In the genomic region with DNA sequence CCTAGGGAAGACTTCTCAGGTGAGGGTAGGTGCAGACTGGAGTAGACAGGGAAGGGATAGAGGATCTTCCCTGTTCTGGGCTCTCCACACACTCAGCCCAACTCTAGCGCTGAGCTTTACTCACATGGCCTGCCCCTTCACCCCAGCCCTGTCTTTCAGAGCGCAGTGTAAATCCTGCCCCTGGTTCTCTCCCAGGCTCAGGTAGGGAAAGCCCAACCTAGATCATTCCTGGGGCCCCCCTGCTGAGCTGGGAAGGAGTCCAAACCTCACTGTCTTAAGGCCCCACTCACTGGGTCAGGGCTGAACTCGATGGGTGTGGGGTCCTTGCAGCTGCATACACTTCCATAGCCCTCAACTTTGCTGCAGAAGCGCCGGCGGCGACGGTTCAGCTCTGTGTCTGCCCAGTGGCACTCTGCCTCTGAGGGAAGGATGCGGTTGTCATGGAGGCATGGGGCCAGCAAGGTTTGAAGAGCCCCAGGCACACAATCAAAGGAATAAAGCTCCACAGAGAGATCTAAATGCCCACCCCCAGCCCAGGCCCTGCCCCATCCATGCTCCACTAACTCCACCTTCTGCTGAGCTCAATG, we compare ENCODE assay signal across 38 cellular contexts. TPM values are rescaled to one million over a fixed set of nuclear protein-coding genes. Genes with fewer than 3 reads are reported as not detected.
DNase-seq lines count a peak whose midpoint lies in the region; ATAC-seq and TF ChIP-seq lines count a peak whose summit lies in the region.
"Had no signal": no experiment of that assay in that cellular context is flagged by ENCODE, and none has a peak within 500 bp of the region (broad histone marks: within the 10 kb centered on the region; RNA-seq: fewer than 3 reads in every experiment).

No MANE protein-coding gene starts in this region.

- no peaks in the 10 kb centered on the region for H3K27me3 Mint-ChIP-seq in MCF 10A (ENCODE audit: insufficient read depth, unreplicated experiment)
- H3K27me3 Mint-ChIP-seq: activated CD4-positive, alpha-beta T cell treated with anti-CD3 and anti-CD28 coated beads, Interleukin-2, amount 10 ng/mL, durations not matched to agents 24 days and 14 days; activated naive CD8-positive, alpha-beta T cell treated with anti-CD3 and anti-CD28 coated beads, Interleukin-2, amount 10 ng/mL, durations not matched to agents 7 days and 5 days; effector memory CD8-positive, alpha-beta T cell had no signal

- no peak for DNase-seq in MCF 10A (ENCODE audit: unreplicated experiment)
- no peak for DNase-seq in breast epithelium (ENCODE audit: low spot score in 2 of 2)
- DNase-seq in NCI-H2196 (lab: John Stamatoyannopoulos, UW; ENCODE audit: unreplicated experiment), result peak; percentile 38
- peak; percentile 53 for DNase-seq in glomerular visceral epithelial cell (ENCODE audit: extremely low spot score)
- peak in 1 of 2 donors; percentile 48 for DNase-seq in thyroid gland
- no peak for DNase-seq in esophagus muscularis mucosa (ENCODE audit: extremely low spot score)
- no peak for DNase-seq in germinal center (ENCODE audit: low spot score)
- no peak for DNase-seq in left cardiac atrium
- DNase-seq: activated CD4-positive, alpha-beta T cell treated with anti-CD3 and anti-CD28 coated beads, Interleukin-2, amount 10 ng/mL, durations not matched to agents 24 days and 14 days; activated effector memory CD4-positive, alpha-beta T cell treated with Interleukin-2 at 50 U/mL for 16 hours; activated naive CD8-positive, alpha-beta T cell treated with anti-CD3 and anti-CD28 coated beads, Interleukin-2, amount 10 ng/mL, durations not matched to agents 7 days and 5 days; activated T-cell treated with anti-CD3 and anti-CD28 coated beads, Interleukin-2, amount 50 U/mL, for 1 hour; Caco-2; effector memory CD8-positive, alpha-beta T cell; foreskin keratinocyte; GM23248; heart right ventricle; left colon; mammary epithelial cell; NCI-H1417 treated with DMSO at 0.1 percent for 48 hours; NCI-H2081; NCI-H446 treated with DMSO at 0.1 percent for 48 hours; RPMI8226; stimulated activated naive CD4-positive, alpha-beta T cell; T1000; upper lobe of right lung had no signal

- H3K4me1 Mint-ChIP-seq in MCF 10A (ENCODE audit: insufficient read depth, unreplicated experiment), result peaks cover 25% of the 10 kb centered on the region

- H3K27ac Mint-ChIP-seq in MCF 10A (ENCODE audit: low read depth, unreplicated experiment), result peak overlapping the region; percentile 4
- H3K27ac Mint-ChIP-seq: activated CD4-positive, alpha-beta T cell treated with anti-CD3 and anti-CD28 coated beads, Interleukin-2, amount 10 ng/mL, durations not matched to agents 24 days and 14 days; activated naive CD8-positive, alpha-beta T cell treated with anti-CD3 and anti-CD28 coated beads, Interleukin-2, amount 10 ng/mL, durations not matched to agents 7 days and 5 days; effector memory CD8-positive, alpha-beta T cell had no signal

- no peak for ATAC-seq in left cardiac atrium
- ATAC-seq: effector memory CD8-positive, alpha-beta T cell; foreskin keratinocyte; upper lobe of right lung had no signal

- no peaks in the 10 kb centered on the region for H3K36me3 ChIP-seq in breast epithelium
- H3K36me3 ChIP-seq in thyroid gland, result peaks cover 7 to 14% of the 10 kb centered on the region in 2 donors
- peaks cover 24 to 77% (median 52%) of the 10 kb centered on the region in 4 donors for H3K36me3 ChIP-seq in esophagus muscularis mucosa

- no peak for TF ChIP-seq EP300 in esophagus muscularis mucosa (IDR thresholded peaks at IDR 0.05)

- CTCF ChIA-PET in MCF 10A (lab: Yijun Ruan, JAX), result interaction anchor here (0.9 to 1.7 kb wide), 3 partner anchors 13 to 30 kb away, joined by 3 to 8 read pairs (median 6); no protein-coding TSS in a partner anchor

- WGBS in thyroid gland, 2 donors, result 81 to 94% methylated on average over 8 to 9 of the region's 9 CpGs
- 87% methylated on average over 2 of the region's 9 CpGs for WGBS in esophagus muscularis mucosa

- H3K4me1 ChIP-seq in breast epithelium (peaks cover 0 to 12% of the 10 kb centered on the region in 2 donors), thyroid gland (peaks cover 54 to 79% of the 10 kb centered on the region in 2 donors), esophagus muscularis mucosa (peaks cover 21 to 38% (median 24%) of the 10 kb centered on the region in 4 donors)
- H3K4me1 ChIP-seq: Caco-2 had no signal

- no peak overlapping the region for H3K4me3 ChIP-seq in breast epithelium
- no peak overlapping the region for H3K4me3 ChIP-seq in thyroid gland (replicated peaks in 1 of 3)
- no peak overlapping the region for H3K4me3 ChIP-seq in esophagus muscularis mucosa
- H3K4me3 ChIP-seq: cardiac muscle cell, GM23248, heart right ventricle, SJSA1, skin epidermis, suprapubic skin, upper lobe of right lung had no signal

- peaks cover 53% of the 10 kb centered on the region for H3K36me3 Mint-ChIP-seq in MCF 10A (ENCODE audit: insufficient read depth, unreplicated experiment)

- no peak for TF ChIP-seq CTCF in MCF 10A (IDR thresholded peaks at IDR 0.05; ENCODE audit: unreplicated experiment)
- no peak for TF ChIP-seq CTCF in breast epithelium (IDR thresholded peaks at IDR 0.05)
- TF ChIP-seq CTCF in thyroid gland (IDR thresholded peaks at IDR 0.05), result no peak
- TF ChIP-seq CTCF in esophagus muscularis mucosa (IDR thresholded peaks at IDR 0.05), result no peak

- TF ChIP-seq POLR2A in breast epithelium (IDR thresholded peaks at IDR 0.05) (no peak), thyroid gland (IDR thresholded peaks at IDR 0.05) (no peak), esophagus muscularis mucosa (IDR thresholded peaks at IDR 0.05; ENCODE audit: low read depth) (no peak)

- H3K27ac ChIP-seq in breast epithelium (no peak overlapping the region), thyroid gland (peak overlapping the region; percentile 11 to 91 (median 11)), esophagus muscularis mucosa (replicated peaks in 1 of 4) (no peak overlapping the region)
- H3K27ac ChIP-seq: C4-2B, cardiac muscle cell, foreskin keratinocyte, GM23248, HL-60, KMS-11, parathyroid adenoma, SJSA1, skin epidermis, suprapubic skin, upper lobe of right lung, VCaP had no signal

- H3K27me3 ChIP-seq in breast epithelium (no peaks in the 10 kb centered on the region), thyroid gland (no peaks in the 10 kb centered on the region), esophagus muscularis mucosa (no peaks in the 10 kb centered on the region)
- H3K27me3 ChIP-seq: cardiac muscle cell, foreskin keratinocyte, heart right ventricle, SJSA1, suprapubic skin, upper lobe of right lung had no signal

- no TSS peak for BruUV-seq in MCF 10A (replicated peaks; lab: Mats Ljungman, UMichigan)

- no peak overlapping the region for H3K4me3 Mint-ChIP-seq in MCF 10A (ENCODE audit: unreplicated experiment)
- H3K4me3 Mint-ChIP-seq: activated CD4-positive, alpha-beta T cell treated with anti-CD3 and anti-CD28 coated beads, Interleukin-2, amount 10 ng/mL, durations not matched to agents 24 days and 14 days; activated naive CD8-positive, alpha-beta T cell treated with anti-CD3 and anti-CD28 coated beads, Interleukin-2, amount 10 ng/mL, durations not matched to agents 7 days and 5 days; effector memory CD8-positive, alpha-beta T cell had no signal

- intact Hi-C loops in MCF 10A (cut with micrococcal nuclease) (no loop called here), breast epithelium (cut with DNase I; ENCODE audit: low total_unique reads) (no loop called here), thyroid gland (cut with DNase I) (no loop called here), esophagus muscularis mucosa (cut with DNase I) (no loop called here), left cardiac atrium (cut with DNase I) (no loop called here)

- POLR2A ChIA-PET in MCF 10A (lab: Yijun Ruan, JAX), result interaction anchor here (0.5 to 10.5 kb wide), 4 partner anchors 9 to 25 kb away, joined by 3 to 125 read pairs (median 4); a partner anchor contains a TSS

- H3K9me3 ChIP-seq in breast epithelium, result no peaks in the 10 kb centered on the region
- H3K9me3 ChIP-seq in thyroid gland, result no peaks in the 10 kb centered on the region
- no peaks in the 10 kb centered on the region for H3K9me3 ChIP-seq in esophagus muscularis mucosa
- H3K9me3 ChIP-seq: Caco-2, heart right ventricle, SJSA1, suprapubic skin, upper lobe of right lung had no signal

- no peaks in the 10 kb centered on the region for H3K9me3 Mint-ChIP-seq in MCF 10A (ENCODE audit: unreplicated experiment)
- H3K9me3 Mint-ChIP-seq: activated CD4-positive, alpha-beta T cell treated with anti-CD3 and anti-CD28 coated beads, Interleukin-2, amount 10 ng/mL, durations not matched to agents 24 days and 14 days; activated naive CD8-positive, alpha-beta T cell treated with anti-CD3 and anti-CD28 coated beads, Interleukin-2, amount 10 ng/mL, durations not matched to agents 7 days and 5 days; effector memory CD8-positive, alpha-beta T cell had no signal

RNA-seq across cellular contexts. Expression of a gene that starts 4.2 kb away (rescaled TPM):
- 85.4 and 90.7 TPM in 2 replicates for total RNA-seq in MCF 10A (2022)
- total RNA-seq in breast epithelium, result 10 to 100 TPM; 37.6 to 47.4 (median 42.3) TPM
- total RNA-seq in thyroid gland, result 10 to 100 TPM; 54.2 to 90.8 (median 79.3) TPM
- 10 to 100 TPM; 31.6 to 47.2 (median 36.9) TPM for total RNA-seq in esophagus muscularis mucosa
- total RNA-seq in left cardiac atrium, result 100 to 1,000 TPM in 1 of 2 donors, 10 to 100 TPM in 1; 82.8 to 106 TPM

RNA-seq across cellular contexts. Expression of a gene that starts 9.1 kb away (rescaled TPM):
- total RNA-seq in MCF 10A (2022), result 3.6 and 4.1 TPM in 2 replicates
- 1 to 10 TPM; 2.7 to 5.9 (median 4.2) TPM for total RNA-seq in breast epithelium
- 10 to 100 TPM; 30.5 to 47.4 (median 37.8) TPM for total RNA-seq in thyroid gland
- total RNA-seq in esophagus muscularis mucosa, result 10 to 100 TPM in 3 of 4 donors, 1 to 10 TPM in 1; 3.5 to 13.0 (median 11.4) TPM
- 1 to 10 TPM; 4.4 to 4.5 TPM for total RNA-seq in left cardiac atrium
- total RNA-seq: Caco-2 had no signal

RNA-seq across cellular contexts. Expression of a gene that starts 17.8 kb away (rescaled TPM):
- not detected in 2 replicates for total RNA-seq in MCF 10A (2022)
- not detected for total RNA-seq in breast epithelium
- total RNA-seq in thyroid gland, result not detected
- total RNA-seq in esophagus muscularis mucosa, result not detected
- total RNA-seq in left cardiac atrium, result not detected
- total RNA-seq: A172; activated CD4-positive, alpha-beta T cell treated with anti-CD3 and anti-CD28 coated beads, Interleukin-2, amount 10 ng/mL, durations not matched to agents 24 days and 14 days; activated naive CD8-positive, alpha-beta T cell treated with anti-CD3 and anti-CD28 coated beads, Interleukin-2, amount 10 ng/mL, durations not matched to agents 7 days and 5 days; aorta; Caco-2; cardiac muscle cell; foreskin keratinocyte; GM23248; heart right ventricle; left colon; mammary epithelial cell; mucosa of gallbladder; SJSA1; suprapubic skin; upper lobe of right lung had no signal

RNA-seq across cellular contexts. Expression of a gene that starts 19.2 kb away (rescaled TPM):
- total RNA-seq in MCF 10A (2022), result 22.7 and 41.7 TPM in 2 replicates
- 10 to 100 TPM in 1 of 3 donors, 1 to 10 TPM in 1, under 1 TPM in 1; 0.48 to 26.2 (median 8.9) TPM for total RNA-seq in breast epithelium
- total RNA-seq in thyroid gland, result 100 to 1,000 TPM in 2 of 4 donors, 10 to 100 TPM in 2; 61.2 to 154 (median 105) TPM
- total RNA-seq in esophagus muscularis mucosa, result 1 to 10 TPM in 3 of 4 donors, under 1 TPM in 1; 0.83 to 1.6 (median 1.5) TPM
- total RNA-seq in left cardiac atrium, result 1 to 10 TPM; 1.6 to 1.8 TPM
- total RNA-seq: activated CD4-positive, alpha-beta T cell treated with anti-CD3 and anti-CD28 coated beads, Interleukin-2, amount 10 ng/mL, durations not matched to agents 24 days and 14 days; activated naive CD8-positive, alpha-beta T cell treated with anti-CD3 and anti-CD28 coated beads, Interleukin-2, amount 10 ng/mL, durations not matched to agents 7 days and 5 days; cardiac muscle cell; GM23248; SJSA1 had no signal

RNA-seq across cellular contexts. Expression of a gene that starts 53.5 kb away (rescaled TPM):
- total RNA-seq in MCF 10A (2022) (4.5 and 5.0 TPM in 2 replicates), breast epithelium (1 to 10 TPM in 2 of 3 donors, not detected in 1; 1.8 to 4.9 TPM), thyroid gland (1 to 10 TPM in 1 of 4 donors, under 1 TPM in 3; 0.27 to 1.7 (median 0.61) TPM), esophagus muscularis mucosa (1 to 10 TPM in 1 of 4 donors, not detected in 3; 1.2 TPM), left cardiac atrium (under 1 TPM; 0.71 to 0.77 TPM)

Comparison
In these comparisons a context has a peak if more than half of its experiments do, and no peak if none do; other contexts are left out.
1. DNase-seq: peak in NCI-H2196 (single experiment) and glomerular visceral epithelial cell (single experiment); none in MCF 10A (single experiment), breast epithelium (0 of 2), esophagus muscularis mucosa (single experiment), germinal center (single experiment) and left cardiac atrium (single experiment).
2. H3K27ac ChIP-seq: peak in thyroid gland (3 of 3); none in breast epithelium (0 of 2) and esophagus muscularis mucosa (0 of 4).